ENCODE assay signal across 28 cellular contexts in genomic region chr2:146128216-146128615, GRCh38.
"Had no signal": no experiment of that assay in that cellular context is flagged by ENCODE, and none has a peak within 500 bp of the region (broad histone marks: within the 10 kb centered on the region; RNA-seq: fewer than 3 reads in every experiment).

No MANE protein-coding gene starts in this region.

- H3K36me3 Mint-ChIP-seq: activated naive CD4-positive, alpha-beta T cell treated with anti-CD3 and anti-CD28 coated beads, Interleukin-2, amount 50 U/mL, for 72 hours; mesothelial cell of epicardium; naive thymus-derived CD8-positive, alpha-beta T cell; neural progenitor cell; WTC11 had no signal

- H3K36me3 ChIP-seq: adrenal gland, ascending aorta, brain microvascular endothelial cell, gastrocnemius medialis, left ventricle myocardium inferior, neural progenitor cell, sigmoid colon, vagina had no signal

- H3K9me3 ChIP-seq: adrenal gland, ascending aorta, gastrocnemius medialis, sigmoid colon, testis, vagina had no signal

- H3K27ac Mint-ChIP-seq: activated naive CD4-positive, alpha-beta T cell treated with anti-CD3 and anti-CD28 coated beads, Interleukin-2, amount 50 U/mL, for 72 hours; activated T-cell treated with anti-CD3 and anti-CD28 coated beads, Interleukin-2, amount 50 U/mL, for 24 hours; activated T-helper 17 cell treated with anti-CD3 and anti-CD28 coated beads, Interleukin-2, amount 50 U/mL, for 72 hours; mesothelial cell of epicardium; naive thymus-derived CD8-positive, alpha-beta T cell; neural progenitor cell; progenitor cell of endocrine pancreas; WTC11 had no signal

- H3K4me3 ChIP-seq: adrenal gland, ascending aorta, gastrocnemius medialis, left ventricle myocardium inferior, neural progenitor cell, sigmoid colon, testis, vagina had no signal

- DNase-seq: activated CD8-positive, alpha-beta memory T cell treated with anti-CD3 and anti-CD28 coated beads for 24 hours; activated CD8-positive, alpha-beta memory T cell treated with anti-CD3 and anti-CD28 coated beads, Interleukin-2, amount 50 U/mL, for 4 hours; activated T-cell treated with anti-CD3 and anti-CD28 coated beads, Interleukin-2, amount 50 U/mL, for 24 hours; adrenal gland; brain microvascular endothelial cell; caudate nucleus; dermis blood vessel endothelial cell; effector CD8-positive, alpha-beta T cell; erythroblast; gastrocnemius medialis; hippocampal formation; kidney glomerular epithelial cell; left ventricle myocardium inferior; naive thymus-derived CD8-positive, alpha-beta T cell; retina; sigmoid colon; stimulated activated CD4-positive, alpha-beta T cell treated with anti-CD3 and anti-CD28 coated beads, Interleukin-4, amount 100 ng/mL, for 1 hour; stimulated activated naive CD4-positive, alpha-beta T cell; testis; trophoblast cell had no signal

- H3K4me3 Mint-ChIP-seq: activated T-cell treated with anti-CD3 and anti-CD28 coated beads, Interleukin-2, amount 50 U/mL, for 24 hours; activated T-helper 17 cell treated with anti-CD3 and anti-CD28 coated beads, Interleukin-2, amount 50 U/mL, for 72 hours; mesothelial cell of epicardium; naive thymus-derived CD8-positive, alpha-beta T cell; neural progenitor cell; WTC11 had no signal

- H3K9ac ChIP-seq: neural progenitor cell had no signal

- H3K4me2 ChIP-seq: neural progenitor cell had no signal

- ATAC-seq: activated naive CD4-positive, alpha-beta T cell treated with anti-CD3 and anti-CD28 coated beads, Interleukin-2, amount 50 U/mL, for 72 hours; activated T-helper 17 cell treated with anti-CD3 and anti-CD28 coated beads, Interleukin-2, amount 50 U/mL, for 72 hours; gastrocnemius medialis; naive thymus-derived CD8-positive, alpha-beta T cell; WTC11 had no signal

- H3K4me1 ChIP-seq: adrenal gland, ascending aorta, gastrocnemius medialis, left ventricle myocardium inferior, sigmoid colon, testis, vagina had no signal

- H2AFZ ChIP-seq: neural progenitor cell had no signal

- H3K4me1 Mint-ChIP-seq: activated T-helper 17 cell treated with anti-CD3 and anti-CD28 coated beads, Interleukin-2, amount 50 U/mL, for 72 hours; mesothelial cell of epicardium; naive thymus-derived CD8-positive, alpha-beta T cell; neural progenitor cell had no signal

- H3K27me3 ChIP-seq: adrenal gland, ascending aorta, brain microvascular endothelial cell, gastrocnemius medialis, neural progenitor cell, sigmoid colon, testis, vagina had no signal

- H3K27me3 Mint-ChIP-seq: activated T-cell treated with anti-CD3 and anti-CD28 coated beads, Interleukin-2, amount 50 U/mL, for 24 hours; activated T-helper 17 cell treated with anti-CD3 and anti-CD28 coated beads, Interleukin-2, amount 50 U/mL, for 72 hours; naive thymus-derived CD8-positive, alpha-beta T cell; progenitor cell of endocrine pancreas had no signal

- H3K27ac ChIP-seq: adrenal gland, ascending aorta, brain microvascular endothelial cell, gastrocnemius medialis, left ventricle myocardium inferior, neural progenitor cell, sigmoid colon, testis, vagina had no signal
